Comparison of ENCODE assay signal across 1 cellular context in the genomic region with DNA sequence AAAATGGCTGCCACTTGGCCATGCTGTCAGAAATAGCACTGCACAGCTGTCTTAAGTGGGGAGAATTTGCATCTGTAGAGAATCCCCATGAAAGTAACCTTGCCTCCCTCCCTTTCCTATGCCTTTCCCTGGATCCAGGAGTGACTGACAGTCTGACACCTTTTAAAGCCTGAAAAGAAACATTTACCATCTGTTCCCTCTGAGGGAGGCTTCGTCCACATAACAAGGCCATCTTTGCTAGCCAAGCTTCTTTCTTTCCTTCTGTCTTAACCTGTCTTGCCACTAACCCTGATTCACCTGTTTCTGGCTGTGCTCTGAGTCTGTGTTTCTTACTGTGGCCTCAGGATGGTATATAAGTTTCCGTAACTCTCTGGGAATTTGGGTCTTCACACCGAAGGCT.
TF ChIP-seq lines count a peak whose summit lies in the region.

No MANE protein-coding gene starts in this region.

TF ChIP-seq in H1, 55 proteins besides CTCF, POLR2A, EP300 and RAD21:
- TF ChIP-seq YY1 (IDR thresholded peaks at IDR 0.05; ENCODE audit: low read depth, low read length) (peak; percentile 61; the same call in 1 of the 2 replicates), CHD2 (IDR thresholded peaks at IDR 0.05; ENCODE audit: low read length) (no peak)
